In genomic region chr2:39511219-39511785, GRCh38 we compare ENCODE assay signal across 15 cellular contexts.
A peak's percentile ranks its signal among the peaks of the same experiment; 100 is the strongest.
DNase-seq lines count a peak whose midpoint lies in the region; ATAC-seq, FAIRE-seq and TF ChIP-seq lines count a peak whose summit lies in the region.
"Had no signal": no experiment of that assay in that cellular context is flagged by ENCODE, and none has a peak within 500 bp of the region (broad histone marks: within the 10 kb centered on the region; RNA-seq: fewer than 3 reads in every experiment).

No MANE protein-coding gene starts in this region.

- no peaks in the 10 kb centered on the region for H3K36me3 ChIP-seq in pancreas

- H3K9me3 ChIP-seq in pancreas, result no peaks in the 10 kb centered on the region

- 74 to 83% methylated on average over 6 of the region's 6 CpGs for WGBS in pancreas, 2 donors

- TF ChIP-seq POLR2A in erythroblast (IDR thresholded peaks at IDR 0.05; ENCODE audit: low read length), result no peak
- no peak for TF ChIP-seq POLR2A in H54 (IDR thresholded peaks at IDR 0.05; ENCODE audit: low read depth, low read length)

- H3K4me3 ChIP-seq in pancreas, result no peak overlapping the region
- H3K4me3 ChIP-seq: GM12878 had no signal

- TF ChIP-seq CTCF in pancreas (IDR thresholded peaks at IDR 0.05), result no peak

- H3K4me3 Mint-ChIP-seq in stimulated activated naive CD8-positive, alpha-beta T cell treated with anti-CD3 and anti-CD28 coated beads, Interleukin-15, amount 100 ng/mL, for 72 hours, result peak overlapping the region in 1 of 2 donors; percentile 56
- H3K4me3 Mint-ChIP-seq: activated naive CD4-positive, alpha-beta T cell treated with anti-CD3 and anti-CD28 coated beads, Interleukin-2, amount 10 ng/mL, durations not matched to agents 7 days and 5 days; B cell; IgD-negative memory B cell had no signal

- DNase-seq in stimulated activated naive CD8-positive, alpha-beta T cell treated with anti-CD3 and anti-CD28 coated beads, Interleukin-15, amount 100 ng/mL, for 72 hours, result no peak
- DNase-seq in stimulated activated naive CD8-positive, alpha-beta T cell treated with anti-CD3 and anti-CD28 coated beads, Interleukin-15, Interleukin-2, amounts not matched to agents 100 U/mL and 50 U/mL, for 24 hours, result no peak
- peak; percentile 34 to 49 for DNase-seq in erythroblast (lab: John Stamatoyannopoulos, UW)
- DNase-seq in pancreas, result peak in 4 of 6 donors; percentile 34 to 55 (median 42)
- no peak for DNase-seq in H54 (ENCODE audit: insufficient read length, low spot score)
- DNase-seq in SIG-M5 (lab: John Stamatoyannopoulos, UW), result no peak
- no peak for DNase-seq in central memory CD4-positive, alpha-beta T cell
- DNase-seq: activated CD8-positive, alpha-beta memory T cell treated with anti-CD3 and anti-CD28 coated beads for 24 hours; activated naive CD4-positive, alpha-beta T cell treated with anti-CD3 and anti-CD28 coated beads, Interleukin-2, amount 10 ng/mL, durations not matched to agents 7 days and 5 days; NCI-H1417; NCI-H748 treated with DMSO at 0.1 percent for 48 hours had no signal

- peak overlapping the region; percentile 36 to 73 for H3K27ac Mint-ChIP-seq in stimulated activated naive CD8-positive, alpha-beta T cell treated with anti-CD3 and anti-CD28 coated beads, Interleukin-15, amount 100 ng/mL, for 72 hours
- H3K27ac Mint-ChIP-seq: activated naive CD4-positive, alpha-beta T cell treated with anti-CD3 and anti-CD28 coated beads, Interleukin-2, amount 10 ng/mL, durations not matched to agents 7 days and 5 days; B cell; IgD-negative memory B cell had no signal

- intact Hi-C loops in pancreas (cut with DNase I), result no loop called here

- no peaks in the 10 kb centered on the region for H3K9me3 Mint-ChIP-seq in stimulated activated naive CD8-positive, alpha-beta T cell treated with anti-CD3 and anti-CD28 coated beads, Interleukin-15, amount 100 ng/mL, for 72 hours
- H3K9me3 Mint-ChIP-seq: activated naive CD4-positive, alpha-beta T cell treated with anti-CD3 and anti-CD28 coated beads, Interleukin-2, amount 10 ng/mL, durations not matched to agents 7 days and 5 days; IgD-negative memory B cell had no signal

- peaks cover under 1 to 32% (median under 1%) of the 10 kb centered on the region in 3 donors for H3K4me1 ChIP-seq in pancreas

- no peak for ATAC-seq in stimulated activated naive CD8-positive, alpha-beta T cell treated with anti-CD3 and anti-CD28 coated beads, Interleukin-15, amount 100 ng/mL, for 72 hours
- no peak for ATAC-seq in stimulated activated naive CD8-positive, alpha-beta T cell treated with anti-CD3 and anti-CD28 coated beads, Interleukin-15, Interleukin-2, amounts not matched to agents 100 U/mL and 50 U/mL, for 24 hours
- ATAC-seq in pancreas, result peak in 3 of 4 donors; percentile 9 to 50 (median 22)
- ATAC-seq in GM21723 (IDR thresholded peaks at IDR 0.05; ENCODE audit: unreplicated experiment), result no peak
- ATAC-seq: GM12878 had no signal

- H3K27me3 Mint-ChIP-seq in stimulated activated naive CD8-positive, alpha-beta T cell treated with anti-CD3 and anti-CD28 coated beads, Interleukin-15, amount 100 ng/mL, for 72 hours, result no peaks in the 10 kb centered on the region
- H3K27me3 Mint-ChIP-seq: activated naive CD4-positive, alpha-beta T cell treated with anti-CD3 and anti-CD28 coated beads, Interleukin-2, amount 10 ng/mL, durations not matched to agents 7 days and 5 days; B cell had no signal

- FAIRE-seq in pancreas (lab: Jason Lieb, UNC) (no peak), H54 (lab: Jason Lieb, UNC) (no peak)
- FAIRE-seq: GM12878 had no signal

- no peak overlapping the region for H3K27ac ChIP-seq in pancreas

- H3K27me3 ChIP-seq in pancreas, result no peaks in the 10 kb centered on the region

- H3K4me1 Mint-ChIP-seq in stimulated activated naive CD8-positive, alpha-beta T cell treated with anti-CD3 and anti-CD28 coated beads, Interleukin-15, amount 100 ng/mL, for 72 hours, result peaks cover 50% of the 10 kb centered on the region

Comparison
In these comparisons a context has a peak if more than half of its experiments do, and no peak if none do; other contexts are left out.
1. ATAC-seq: peak in pancreas (3 of 4); none in stimulated activated naive CD8-positive, alpha-beta T cell treated with anti-CD3 and anti-CD28 coated beads, Interleukin-15, amount 100 ng/mL, for 72 hours (single experiment), stimulated activated naive CD8-positive, alpha-beta T cell treated with anti-CD3 and anti-CD28 coated beads, Interleukin-15, Interleukin-2, amounts not matched to agents 100 U/mL and 50 U/mL, for 24 hours (single experiment) and GM21723 (single experiment).
2. DNase-seq: peak in erythroblast (2 of 2) and pancreas (4 of 6); none in stimulated activated naive CD8-positive, alpha-beta T cell treated with anti-CD3 and anti-CD28 coated beads, Interleukin-15, amount 100 ng/mL, for 72 hours (0 of 2), stimulated activated naive CD8-positive, alpha-beta T cell treated with anti-CD3 and anti-CD28 coated beads, Interleukin-15, Interleukin-2, amounts not matched to agents 100 U/mL and 50 U/mL, for 24 hours (single experiment), H54 (single experiment), SIG-M5 (single experiment) and central memory CD4-positive, alpha-beta T cell (single experiment).